ENCODE assay signal across 17 cellular contexts in the genomic region with DNA sequence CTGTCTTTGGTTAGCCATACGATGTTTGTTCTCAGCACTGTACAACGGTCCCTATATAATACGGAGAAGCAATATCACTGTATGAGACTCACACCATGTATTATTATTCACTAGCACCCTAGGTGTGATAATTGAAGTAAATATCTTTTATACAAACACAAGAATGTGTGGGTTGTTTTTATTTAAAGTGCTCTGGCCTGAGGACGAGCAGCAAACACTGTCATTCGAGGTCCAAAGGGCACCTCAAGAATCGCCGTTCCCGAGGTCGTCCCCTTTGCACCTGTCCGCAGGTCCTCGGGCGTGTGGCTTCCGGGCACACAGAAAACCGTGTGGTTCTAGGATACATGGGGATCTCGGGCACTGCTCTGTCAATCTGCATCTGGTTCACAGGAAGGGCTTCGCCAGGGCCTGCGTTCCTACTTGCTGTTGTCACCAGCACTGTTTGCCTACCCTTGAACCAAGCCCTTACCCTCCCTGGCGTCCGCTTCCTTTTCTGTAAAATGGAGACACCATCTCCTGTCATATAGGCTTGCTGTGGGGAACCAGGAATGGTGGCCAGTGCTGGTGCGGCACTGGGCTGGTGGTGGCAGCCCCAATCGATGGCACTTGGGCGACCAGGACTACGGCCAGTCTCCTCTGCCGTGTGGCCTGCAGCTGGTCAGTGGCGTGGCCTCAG. TPM values are rescaled to one million over a fixed set of nuclear protein-coding genes. Genes with fewer than 3 reads are reported as not detected.
DNase-seq lines count a peak whose midpoint lies in the region; ATAC-seq, FAIRE-seq and TF ChIP-seq lines count a peak whose summit lies in the region.
"Had no signal": no experiment of that assay in that cellular context is flagged by ENCODE, and none has a peak within 500 bp of the region (broad histone marks: within the 10 kb centered on the region; RNA-seq: fewer than 3 reads in every experiment).

No MANE protein-coding gene starts in this region.

- H3K27ac ChIP-seq in SK-N-SH (ENCODE audit: low read depth in 2 of 2, low read length in 1 of 2) = peak overlapping the region in 1 of 2 experiments; percentile 56; a peak in 2 of 4 replicates
- H3K27ac ChIP-seq in K562 (ENCODE audit: extremely low read depth, low read depth, low read length) = no peak overlapping the region
- H3K27ac ChIP-seq in right lobe of liver = peak overlapping the region in 2 of 3 donors; percentile 56 to 57
- H3K27ac ChIP-seq: Peyer's patch had no signal

- FAIRE-seq in K562 (lab: Jason Lieb, UNC) (no peak), urothelium cell line (lab: Jason Lieb, UNC) (peak; percentile 17)
- FAIRE-seq: GM12892 had no signal

- TF ChIP-seq POLR2A in K562 (conservative IDR thresholded peaks at IDR 0.05) (no peak), right lobe of liver (IDR thresholded peaks at IDR 0.05) (no peak)

- H3F3A ChIP-seq in SK-N-SH (replicated peaks; ENCODE audit: insufficient read depth) = no peaks in the 10 kb centered on the region

- H3K4me2 ChIP-seq in SK-N-SH (no peak overlapping the region), K562 (ENCODE audit: insufficient read depth, low read length) (no peak overlapping the region)

- ATAC-seq in SK-N-SH treated with all-trans-retinoic acid at 6 μM for 48 hours = peak; percentile 7; the same call in 2 of the 3 replicates
- no peak for ATAC-seq in K562
- ATAC-seq in right lobe of liver = peak; percentile 76 to 89 (median 81)
- no peak for ATAC-seq in GM18873 (IDR thresholded peaks at IDR 0.05; ENCODE audit: low FRiP score, unreplicated experiment)

- TF ChIP-seq RAD21 in SK-N-SH (IDR thresholded peaks at IDR 0.05; ENCODE audit: low read length) (no peak), K562 (CRISPR knock-in tag; conservative IDR thresholded peaks at IDR 0.05 in 1 of 2, IDR thresholded peaks at IDR 0.05 in 1 of 2) (no peak)

- H2AFZ ChIP-seq in SK-N-SH (ENCODE audit: low read depth) (no peak overlapping the region), K562 (ENCODE audit: low read depth, low read length) (no peak overlapping the region)

- H3K79me2 ChIP-seq in SK-N-SH (ENCODE audit: insufficient read depth) (no peaks in the 10 kb centered on the region), K562 (ENCODE audit: control insufficient read depth, insufficient read depth, low read length) (no peaks in the 10 kb centered on the region)

- H3K9me2 ChIP-seq in SK-N-SH = no peaks in the 10 kb centered on the region

- no peaks in the 10 kb centered on the region for H4K20me1 ChIP-seq in SK-N-SH (ENCODE audit: insufficient read depth)
- no peaks in the 10 kb centered on the region for H4K20me1 ChIP-seq in K562 (replicated peaks; ENCODE audit: control insufficient read depth, insufficient read depth, low read length)

- in situ Hi-C loops in K562 (cut with MboI) = no loop called here

- no peak for TF ChIP-seq CTCF in SK-N-SH (IDR thresholded peaks at IDR 0.05)
- TF ChIP-seq CTCF in K562 (IDR thresholded peaks at IDR 0.05 in 2 of 3, conservative IDR thresholded peaks at IDR 0.05 in 1 of 3; ENCODE audit: insufficient read depth in 2 of 3, low read depth in 1 of 3, low read length in 3 of 3) = no peak
- no peak for TF ChIP-seq CTCF in right lobe of liver (IDR thresholded peaks at IDR 0.05)

- intact Hi-C loops in K562 (cut with micrococcal nuclease) = no loop called here
- intact Hi-C loops in right lobe of liver (cut with DNase I) = no loop called here

- no TSS peak for BruUV-seq in K562 (replicated peaks; lab: Mats Ljungman, UMichigan)

- H3K27me3 ChIP-seq in SK-N-SH (ENCODE audit: insufficient read depth) (no peaks in the 10 kb centered on the region), K562 (ENCODE audit: control insufficient read depth in 2 of 2, insufficient read depth in 2 of 2, low read length in 2 of 2) (no peaks in the 10 kb centered on the region), right lobe of liver (no peaks in the 10 kb centered on the region)
- H3K27me3 ChIP-seq: Peyer's patch had no signal

- TF ChIP-seq EP300 in SK-N-SH (IDR thresholded peaks at IDR 0.05; ENCODE audit: borderline replicate concordance in 1 of 2, low read depth in 1 of 2, low read length in 1 of 2) (no peak), K562 (IDR thresholded peaks at IDR 0.05; ENCODE audit: low read length) (no peak)

- no peaks in the 10 kb centered on the region for H3K9me3 ChIP-seq in SK-N-SH
- no peaks in the 10 kb centered on the region for H3K9me3 ChIP-seq in K562 (replicated peaks; ENCODE audit: control insufficient read depth, insufficient read depth, low read depth, low read length)
- H3K9me3 ChIP-seq in right lobe of liver = no peaks in the 10 kb centered on the region
- H3K9me3 ChIP-seq: Peyer's patch had no signal

- no peaks in the 10 kb centered on the region for H3K9me1 ChIP-seq in K562 (ENCODE audit: control insufficient read depth, insufficient read depth, low read length)

- H3K4me3 ChIP-seq in SK-N-SH (ENCODE audit: low read depth in 2 of 2, low read length in 1 of 2) (no peak overlapping the region), K562 (no peak overlapping the region), right lobe of liver (peak overlapping the region in 1 of 3 donors; percentile 4)
- H3K4me3 ChIP-seq: Peyer's patch had no signal

- WGBS in SK-N-SH (ENCODE audit: low lambda C conversion rate) = 91% methylated on average over 25 of the region's 25 CpGs
- 71% methylated on average over 25 of the region's 25 CpGs for WGBS in K562 (ENCODE audit: insufficient coverage, low coverage, missing lambda C conversion rate)
- WGBS in right lobe of liver (ENCODE audit: insufficient coverage, low coverage, low lambda C conversion rate, missing lambda C conversion rate) = 68% methylated on average over 8 of the region's 25 CpGs

- CTCF ChIA-PET in SK-N-SH (lab: Yijun Ruan, JAX) (interaction anchor here (0.7 to 9.3 kb wide), 3 partner anchors 12 to 1105 kb away, joined by 3 to 85 read pairs (median 40); no protein-coding TSS in a partner anchor), K562 (lab: Yijun Ruan, JAX; ENCODE audit: low intra/inter-chr PET ratio) (no interaction called here)

- H3K9ac ChIP-seq in SK-N-SH (no peak overlapping the region), K562 (ENCODE audit: insufficient read depth in 1 of 2, low read depth in 2 of 2, low read length in 2 of 2) (no peak overlapping the region)

- H3K4me1 ChIP-seq in SK-N-SH (ENCODE audit: control insufficient read depth in 1 of 2, insufficient read depth in 2 of 2, low read depth in 1 of 2, low read length in 1 of 2) (peaks cover 0 to 30% of the 10 kb centered on the region in 2 experiments; a peak in 1 of 4 replicates), K562 (replicated peaks in 1 of 2; ENCODE audit: control insufficient read depth in 2 of 2, insufficient read depth in 2 of 2, low read length in 2 of 2) (peaks cover 0 to 13% of the 10 kb centered on the region in 2 experiments; a peak in 2 of 5 replicates), right lobe of liver (peaks cover 0 to 23% (median 1%) of the 10 kb centered on the region in 4 donors)
- H3K4me1 ChIP-seq: Peyer's patch had no signal

- POLR2A ChIA-PET in SK-N-SH (lab: Yijun Ruan, JAX) = no interaction called here
- POLR2A ChIA-PET in K562 (lab: Yijun Ruan, JAX) = no interaction called here

- DNase-seq in SK-N-SH (no peak), K562 (ENCODE audit: extremely low read depth in 1 of 4, low spot score in 3 of 4) (no peak), right lobe of liver (peak; percentile 68 to 71 (median 69)), urothelium cell line (ENCODE audit: low spot score) (no peak), RPMI8226 (no peak), anterior cingulate cortex (lab: John Stamatoyannopoulos, UW) (no peak)
- DNase-seq: DND-41, GOT3, Kasumi-1, NCI-H187, NCI-H446, NCI-H526, Peyer's patch, SW 1271 had no signal

- H3K36me3 ChIP-seq in SK-N-SH (replicated peaks in 1 of 2; ENCODE audit: control insufficient read depth in 1 of 2, insufficient read depth in 2 of 2, low read length in 1 of 2) (peaks cover 0 to 2% of the 10 kb centered on the region in 2 experiments), K562 (ENCODE audit: control insufficient read depth, insufficient read depth, low read length) (no peaks in the 10 kb centered on the region), right lobe of liver (no peaks in the 10 kb centered on the region)
- H3K36me3 ChIP-seq: Peyer's patch had no signal

TF ChIP-seq in SK-N-SH treated with all-trans-retinoic acid at 6 μM for 48 hours, 23 proteins besides CTCF, POLR2A, EP300 and RAD21 (continues in another document):
- TF ChIP-seq ESRRG (CRISPR knock-in tag; IDR thresholded peaks at IDR 0.05) = no peak
- TF ChIP-seq ZNF70 (CRISPR knock-in tag; IDR thresholded peaks at IDR 0.05) = no peak
- TF ChIP-seq ZC3H10 (CRISPR knock-in tag; IDR thresholded peaks at IDR 0.05) = no peak

TF ChIP-seq in K562, 482 proteins besides CTCF, POLR2A, EP300 and RAD21:
- peak; percentile 67 for TF ChIP-seq RBM22 (IDR thresholded peaks at IDR 0.05; ENCODE audit: low read depth, low read length, poor library complexity, severe bottlenecking)
- TF ChIP-seq PHF21A (IDR thresholded peaks at IDR 0.05; ENCODE audit: borderline replicate concordance, low read depth) = no peak

RNA-seq across cellular contexts. Expression of gene SH2B2, which starts 28.5 kb away (rescaled TPM):
- 3.8 and 4.7 TPM in 2 replicates for polyA plus RNA-seq in SK-N-SH (2012; rRNA removed)
- polyA plus RNA-seq in SK-N-SH (2012; cell fraction: cytosol; rRNA removed) = 1.5 and 3.3 TPM in 2 replicates
- polyA plus RNA-seq in SK-N-SH (2012; cell fraction: nucleus; rRNA removed) = 8.5 and 19.3 TPM in 2 replicates
- total RNA-seq in K562 (2011; cell fraction: chromatin; rRNA removed; ENCODE audit: low replicate concordance) = 0.72 TPM in 1 of 2 replicates, not detected in the other
- 0.66 and 1.0 TPM in 2 replicates for total RNA-seq in K562 (2011; cell fraction: nucleolus; rRNA removed)
- total RNA-seq in K562 (2011; cell fraction: nucleoplasm; rRNA removed) = 0.22 and 0.31 TPM in 2 replicates
- total RNA-seq in K562 (2014; rRNA removed) = 0.68 TPM in 1 of 2 replicates, not detected in the other
- total RNA-seq in K562 (2014; rRNA removed; fragmentation: Illumina TruSeq; extraction: Trizol) = not detected in 2 replicates
- total RNA-seq in K562 (2015; rRNA removed; fragmentation: Illumina TruSeq; extraction: Trizol) = 0.08 TPM in 1 of 2 replicates, not detected in the other
- 0.34 and 0.89 TPM in 2 replicates for total RNA-seq in K562 (2021)
- 0.03 and 0.07 TPM in 2 replicates for polyA plus RNA-seq in K562 (2011; rRNA removed)
- 0.13 and 0.64 TPM in 2 replicates for polyA plus RNA-seq in K562 (2011; cell fraction: cytosol; rRNA removed)
- 0.14 and 0.36 TPM in 2 replicates for polyA plus RNA-seq in K562 (2011; cell fraction: nucleus; rRNA removed)
- polyA plus RNA-seq in K562 (2012) = 0.14 and 0.46 TPM in 2 replicates
- polyA plus RNA-seq in K562 (2014; fragmentation: Illumina TruSeq; extraction: Trizol) = 0.07 and 0.08 TPM in 2 replicates
- polyA plus RNA-seq in K562 (2014; fragmentation: Nextera tagmentation; extraction: Ambion mirVana) = not detected
- polyA plus RNA-seq in K562 (2014; rRNA removed) = 0.07 and 0.12 TPM in 2 replicates
- 0.18 TPM in 1 of 2 replicates, not detected in the other for polyA minus RNA-seq in K562 (2011; rRNA and poly(A)+ RNA removed)
- polyA minus RNA-seq in K562 (2011; cell fraction: cytosol; rRNA and poly(A)+ RNA removed) = 0.38 TPM in 1 of 2 replicates, not detected in the other
- 0.22 and 0.40 TPM in 2 replicates for polyA minus RNA-seq in K562 (2011; cell fraction: nucleus; rRNA and poly(A)+ RNA removed)
- total RNA-seq in right lobe of liver = 1 to 10 TPM; 1.7 to 3.1 (median 2.6) TPM

Comparison
In these comparisons a context has a peak if more than half of its experiments do, and no peak if none do; other contexts are left out.
1. ATAC-seq: peak in SK-N-SH treated with all-trans-retinoic acid at 6 μM for 48 hours (single experiment) and right lobe of liver (4 of 4); none in K562 (single experiment) and GM18873 (single experiment).
2. DNase-seq: peak in right lobe of liver (3 of 3); none in SK-N-SH (single experiment), K562 (0 of 4), urothelium cell line (single experiment), RPMI8226 (single experiment) and anterior cingulate cortex (0 of 58).